Comparison of ENCODE assay signal across 16 cellular contexts in genomic region chr7:2243483-2243840, GRCh38. TPM values are rescaled to one million over a fixed set of nuclear protein-coding genes. Genes with fewer than 3 reads are reported as not detected.
DNase-seq lines count a peak whose midpoint lies in the region; ATAC-seq, FAIRE-seq and TF ChIP-seq lines count a peak whose summit lies in the region.
"Had no signal": no experiment of that assay in that cellular context is flagged by ENCODE, and none has a peak within 500 bp of the region (broad histone marks: within the 10 kb centered on the region; RNA-seq: fewer than 3 reads in every experiment).

No MANE protein-coding gene starts in this region.

- no peak overlapping the region for H3K4me3 ChIP-seq in CD4-positive, CD25-positive, alpha-beta regulatory T cell (ENCODE audit: low read depth, low read length)
- H3K4me3 ChIP-seq: pancreas had no signal

- TF ChIP-seq CTCF in H9 (conservative IDR thresholded peaks at IDR 0.05), result no peak
- no peak for TF ChIP-seq CTCF in VCaP (conservative IDR thresholded peaks at IDR 0.05)

- no peak overlapping the region for H4K91ac ChIP-seq in H9 (ENCODE audit: insufficient read length, low read depth, low read length)

- peak overlapping the region; percentile 27 to 94 (median 52) for H3K4me3 Mint-ChIP-seq in CD4-positive, CD25-positive, alpha-beta regulatory T cell
- H3K4me3 Mint-ChIP-seq in H9, result peak overlapping the region; percentile 92 to 96
- peak overlapping the region; percentile 27 to 96 (median 59) for H3K4me3 Mint-ChIP-seq in immature natural killer cell

- H3K56ac ChIP-seq in H9 (ENCODE audit: insufficient read length, low read depth, low read length), result no peak overlapping the region

- H3T11ph ChIP-seq in H9 (ENCODE audit: low read length), result no peak overlapping the region

- no peak overlapping the region for H2BK5ac ChIP-seq in H9 (ENCODE audit: insufficient read length, low read length)

- H3K27ac Mint-ChIP-seq in CD4-positive, CD25-positive, alpha-beta regulatory T cell, result peak overlapping the region in 1 of 3 donors; percentile 25
- H3K27ac Mint-ChIP-seq in H9 (0 out of 7 replicates have a peak overlapping the region, but pooled peaks of 1 of the 3 experiments have one; percentile 40), immature natural killer cell (peak overlapping the region in 1 of 6 donors; percentile 49)

- H3K27ac ChIP-seq in CD4-positive, CD25-positive, alpha-beta regulatory T cell (ENCODE audit: insufficient read depth, low read length, poor library complexity, severe bottlenecking), result no peak overlapping the region
- H3K27ac ChIP-seq in H9 (ENCODE audit: insufficient read length, low read depth, low read length) (no peak overlapping the region), VCaP (peak overlapping the region; percentile 84; the same call in 1 of the 2 replicates)
- H3K27ac ChIP-seq: left lung, pancreas had no signal

- no peak overlapping the region for H2BK120ac ChIP-seq in H9 (ENCODE audit: low read depth, low read length, poor library complexity, severe bottlenecking)

- no peak overlapping the region for H4K5ac ChIP-seq in H9 (ENCODE audit: insufficient read length, low read depth, low read length)

- no peak overlapping the region for H2AFZ ChIP-seq in H9 (ENCODE audit: low read length)

- H3K27me3 Mint-ChIP-seq in CD4-positive, CD25-positive, alpha-beta regulatory T cell, result no peaks in the 10 kb centered on the region
- no peaks in the 10 kb centered on the region; the same call in 1 of the 2 replicates for H3K27me3 Mint-ChIP-seq in H9 (ENCODE audit: low read depth)
- peaks cover 0 to 5% (median 2%) of the 10 kb centered on the region in 3 donors for H3K27me3 Mint-ChIP-seq in immature natural killer cell (ENCODE audit: low read depth in 3 of 3)

- H3K23me2 ChIP-seq in H9 (ENCODE audit: insufficient read length, low read depth, low read length, poor library complexity, severe bottlenecking), result peaks cover 7% of the 10 kb centered on the region

- no peak overlapping the region for H2BK15ac ChIP-seq in H9 (ENCODE audit: low read depth, low read length)

- H2AK5ac ChIP-seq in H9 (ENCODE audit: insufficient read length, low read length), result no peak overlapping the region

- no peak overlapping the region for H2BK12ac ChIP-seq in H9 (ENCODE audit: insufficient read length, low read depth, low read length)

- H3K79me2 ChIP-seq in H9 (ENCODE audit: insufficient read depth, low read length), result peaks cover 6% of the 10 kb centered on the region; the same call in 1 of the 2 replicates

- H3K4me1 Mint-ChIP-seq in CD4-positive, CD25-positive, alpha-beta regulatory T cell, result peaks cover 4 to 39% (median 10%) of the 10 kb centered on the region in 4 donors
- H3K4me1 Mint-ChIP-seq in H9 (peaks cover 11 to 18% of the 10 kb centered on the region in 2 experiments), immature natural killer cell (peaks cover 27 to 31% of the 10 kb centered on the region in 2 donors)

- no peak overlapping the region for H3K18ac ChIP-seq in H9 (ENCODE audit: insufficient read length, low read depth, low read length)

- H4K20me1 ChIP-seq in H9 (ENCODE audit: control insufficient read depth, insufficient read depth, insufficient read length), result no peaks in the 10 kb centered on the region

- peaks cover 18% of the 10 kb centered on the region for H3K4me1 ChIP-seq in CD4-positive, CD25-positive, alpha-beta regulatory T cell (ENCODE audit: control insufficient read depth, insufficient read depth, low read length, poor library complexity, severe bottlenecking)
- H3K4me1 ChIP-seq in H9 (ENCODE audit: insufficient read depth, low read length), result no peaks in the 10 kb centered on the region; the same call in 1 of the 2 replicates

- no peak overlapping the region for H2BK20ac ChIP-seq in H9 (ENCODE audit: low read depth, low read length, poor library complexity, severe bottlenecking)

- FAIRE-seq in urothelium cell line (lab: Jason Lieb, UNC), result no peak
- FAIRE-seq: pancreas had no signal

- H3K4ac ChIP-seq in H9 (ENCODE audit: low read depth, low read length), result no peak overlapping the region

- H3K27me3 ChIP-seq in CD4-positive, CD25-positive, alpha-beta regulatory T cell (ENCODE audit: control insufficient read depth, insufficient read depth, low read length), result no peaks in the 10 kb centered on the region
- no peaks in the 10 kb centered on the region for H3K27me3 ChIP-seq in H9 (ENCODE audit: insufficient read depth, low read length)
- H3K27me3 ChIP-seq: left lung, pancreas had no signal

- no peak for DNase-seq in CD4-positive, CD25-positive, alpha-beta regulatory T cell
- DNase-seq in H9 (no peak), immature natural killer cell (no peak), urothelium cell line (ENCODE audit: low spot score) (no peak), cerebellar nuclear complex (lab: John Stamatoyannopoulos, UW) (no peak), T-helper 9 cell (no peak)
- DNase-seq: activated CD4-positive, alpha-beta T cell treated with anti-CD3 and anti-CD28 coated beads for 48 hours; amygdala; NCI-H226; pancreas; SHP77; stimulated activated CD4-positive, alpha-beta T cell treated with anti-CD3 and anti-CD28 coated beads, Interleukin-1b, Interleukin-23, amount 100 ng/mL, for 48 hours; stimulated activated naive CD4-positive, alpha-beta T cell treated with Interleukin-2 at 50 U/mL for 16 hours had no signal

- H3K79me1 ChIP-seq in H9 (ENCODE audit: insufficient read depth, low read depth, low read length, poor library complexity, severe bottlenecking), result no peaks in the 10 kb centered on the region

- no peak overlapping the region for H3K9ac ChIP-seq in H9 (ENCODE audit: extremely low read depth, insufficient read length, low read length)

- H3K36me3 ChIP-seq in CD4-positive, CD25-positive, alpha-beta regulatory T cell (ENCODE audit: control insufficient read depth, insufficient read depth, low read length), result peaks cover 1% of the 10 kb centered on the region
- H3K36me3 ChIP-seq: pancreas had no signal

- no peak overlapping the region for H4K8ac ChIP-seq in H9 (replicated peaks; ENCODE audit: insufficient read length, low read depth, low read length)

- no peaks in the 10 kb centered on the region for H3K36me3 Mint-ChIP-seq in CD4-positive, CD25-positive, alpha-beta regulatory T cell
- peaks cover 11 to 35% (median 24%) of the 10 kb centered on the region in 3 experiments for H3K36me3 Mint-ChIP-seq in H9 (ENCODE audit: insufficient read depth in 1 of 3, low read depth in 3 of 3)
- peaks cover 0 to 3% (median 0%) of the 10 kb centered on the region in 3 donors for H3K36me3 Mint-ChIP-seq in immature natural killer cell

- no CpG with 5 or more reads among the region's 10 CpGs for WGBS in H9 (ENCODE audit: extremely low coverage, insufficient read length, low lambda C conversion rate)

- no peak overlapping the region for H3K23ac ChIP-seq in H9 (ENCODE audit: insufficient read length, low read depth, low read length)

- no peak overlapping the region for H3K14ac ChIP-seq in H9 (ENCODE audit: insufficient read depth, low read length)

- peaks cover 0 to 1% (median 0%) of the 10 kb centered on the region in 7 donors for H3K9me3 Mint-ChIP-seq in CD4-positive, CD25-positive, alpha-beta regulatory T cell
- no peaks in the 10 kb centered on the region for H3K9me3 Mint-ChIP-seq in H9
- H3K9me3 Mint-ChIP-seq in immature natural killer cell, result no peaks in the 10 kb centered on the region

- H3K9me3 ChIP-seq in CD4-positive, CD25-positive, alpha-beta regulatory T cell (ENCODE audit: control insufficient read depth in 2 of 2, low read length in 2 of 2), result no peaks in the 10 kb centered on the region
- H3K9me3 ChIP-seq in H9 (ENCODE audit: control insufficient read depth, low read depth, low read length), result no peaks in the 10 kb centered on the region
- H3K9me3 ChIP-seq: left lung, pancreas had no signal

- no peak for ATAC-seq in CD4-positive, CD25-positive, alpha-beta regulatory T cell (ENCODE audit: low read depth in 2 of 2)
- ATAC-seq in HG03095 (IDR thresholded peaks at IDR 0.05; ENCODE audit: unreplicated experiment), result no peak
- ATAC-seq: left lung, pancreas had no signal

- H3K4me2 ChIP-seq in H9 (ENCODE audit: insufficient read depth, insufficient read length, low read length), result peak overlapping the region; percentile 79

RNA-seq across cellular contexts. Expression of gene NUDT1, which starts 1.4 kb away (rescaled TPM):
- total RNA-seq in CD4-positive, CD25-positive, alpha-beta regulatory T cell, result 17.5 TPM
- polyA plus RNA-seq in CD4-positive, CD25-positive, alpha-beta regulatory T cell, result 10 to 100 TPM; 60.4 to 73.7 (median 70.9) TPM
- 80.3 and 84.7 TPM in 2 replicates for total RNA-seq in H9 (2021)
- 10 to 100 TPM; 63.0 to 74.3 (median 67.4) TPM for polyA plus RNA-seq in immature natural killer cell

RNA-seq across cellular contexts. Expression of gene MRM2, which starts 1.5 kb away (rescaled TPM):
- total RNA-seq in CD4-positive, CD25-positive, alpha-beta regulatory T cell, result 7.3 TPM
- polyA plus RNA-seq in CD4-positive, CD25-positive, alpha-beta regulatory T cell, result 10 to 100 TPM; 33.4 to 39.7 (median 37.8) TPM
- 57.2 and 59.0 TPM in 2 replicates for total RNA-seq in H9 (2021)
- 10 to 100 TPM; 24.5 to 47.2 (median 33.1) TPM for polyA plus RNA-seq in immature natural killer cell

RNA-seq across cellular contexts. Expression of gene MAD1L1, which starts 10.7 kb away (rescaled TPM):
- 282 TPM for total RNA-seq in CD4-positive, CD25-positive, alpha-beta regulatory T cell
- 100 to 1,000 TPM; 225 to 380 (median 339) TPM for polyA plus RNA-seq in CD4-positive, CD25-positive, alpha-beta regulatory T cell
- total RNA-seq in H9 (2021), result 37.4 and 39.0 TPM in 2 replicates
- polyA plus RNA-seq in immature natural killer cell, result 100 to 1,000 TPM in 1 of 3 donors, 10 to 100 TPM in 2; 85.0 to 166 (median 97.0) TPM
